Comparison of ENCODE assay signal across 29 cellular contexts in the genomic region with DNA sequence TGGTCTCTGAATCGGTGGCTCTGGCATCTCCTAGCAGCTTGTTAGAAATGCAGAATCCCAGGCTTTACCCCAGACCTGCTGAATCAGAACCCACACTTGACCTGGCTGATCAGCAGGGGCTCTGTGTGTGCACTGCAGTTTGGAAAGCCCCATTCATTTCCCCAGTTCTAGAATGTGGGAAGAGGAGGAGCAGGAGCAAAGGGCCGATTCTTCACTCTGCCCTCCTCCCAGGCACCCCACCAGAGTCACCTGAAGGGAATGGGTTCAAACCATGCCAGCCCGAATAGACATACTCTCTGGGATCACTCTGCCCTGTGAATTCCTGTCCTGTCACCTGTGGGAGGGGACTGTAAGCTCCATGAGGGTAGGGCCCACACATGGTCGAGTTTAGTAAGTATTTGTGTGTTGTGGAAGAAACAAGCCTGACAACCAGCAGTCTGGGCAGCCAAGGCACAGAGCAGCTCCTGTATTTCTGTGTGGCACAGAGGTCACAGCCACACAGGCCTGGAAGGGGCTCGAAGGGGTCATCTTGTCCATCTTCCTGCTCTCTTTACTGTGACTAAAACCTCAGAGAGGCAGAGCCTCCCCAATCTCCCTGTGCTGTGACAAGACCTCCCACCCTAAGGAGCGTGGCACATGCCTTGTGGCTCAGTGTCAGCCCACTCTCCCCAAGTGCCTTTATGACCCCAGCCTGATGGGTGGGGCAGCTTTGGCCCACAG. TPM values are rescaled to one million over a fixed set of nuclear protein-coding genes. Genes with fewer than 3 reads are reported as not detected.
DNase-seq lines count a peak whose midpoint lies in the region; ATAC-seq and TF ChIP-seq lines count a peak whose summit lies in the region.
"Had no signal": no experiment of that assay in that cellular context is flagged by ENCODE, and none has a peak within 500 bp of the region (broad histone marks: within the 10 kb centered on the region; RNA-seq: fewer than 3 reads in every experiment).

No MANE protein-coding gene starts in this region.

- no peak overlapping the region for H2BK20ac ChIP-seq in H9 (ENCODE audit: low read depth, low read length, poor library complexity, severe bottlenecking)

- no peak for ATAC-seq in GM18519 (IDR thresholded peaks at IDR 0.05; ENCODE audit: low FRiP score, unreplicated experiment)
- ATAC-seq: activated CD4-positive, CD25-positive, alpha-beta regulatory T cell treated with anti-CD3 and anti-CD28 coated beads, Interleukin-2, amount 50 U/mL, for 24 hours; activated CD8-positive, alpha-beta T cell treated with anti-CD3 and anti-CD28 coated beads for 36 hours had no signal

- no peak overlapping the region for H2BK12ac ChIP-seq in H9 (ENCODE audit: insufficient read length, low read depth, low read length)

- H3K4me1 Mint-ChIP-seq in H9: peaks cover 56 to 57% of the 10 kb centered on the region in 2 experiments
- H3K4me1 Mint-ChIP-seq: IgD-negative memory B cell, memory B cell had no signal

- peaks cover 5% of the 10 kb centered on the region for H3K27me3 Mint-ChIP-seq in H9 (ENCODE audit: low read depth)
- H3K27me3 Mint-ChIP-seq: activated CD8-positive, alpha-beta T cell treated with anti-CD3 and anti-CD28 coated beads for 36 hours; activated T-cell treated with anti-CD3 and anti-CD28 coated beads, Interleukin-2, amount 50 U/mL, for 24 hours; IgD-negative memory B cell had no signal

- no peak overlapping the region for H3K23ac ChIP-seq in H9 (ENCODE audit: insufficient read length, low read depth, low read length)

- no peaks in the 10 kb centered on the region for H4K20me1 ChIP-seq in H9 (ENCODE audit: control insufficient read depth, insufficient read depth, insufficient read length)

- no peak overlapping the region for H4K8ac ChIP-seq in H9 (replicated peaks; ENCODE audit: insufficient read length, low read depth, low read length)

- no peaks in the 10 kb centered on the region for H3K27me3 ChIP-seq in H9 (ENCODE audit: insufficient read depth, low read length)
- no peaks in the 10 kb centered on the region for H3K27me3 ChIP-seq in sigmoid colon
- H3K27me3 ChIP-seq: breast epithelium, neutrophil, Peyer's patch had no signal

- H2AK5ac ChIP-seq in H9 (ENCODE audit: insufficient read length, low read length): no peak overlapping the region

- TF ChIP-seq EP300 in sigmoid colon (IDR thresholded peaks at IDR 0.05): no peak

- H3K56ac ChIP-seq in H9 (ENCODE audit: insufficient read length, low read depth, low read length): no peak overlapping the region

- H3K27ac ChIP-seq in H9 (ENCODE audit: insufficient read length, low read depth, low read length) (no peak overlapping the region), sigmoid colon (peak overlapping the region in 3 of 4 donors; percentile 18 to 62 (median 41))
- H3K27ac ChIP-seq: neutrophil, Peyer's patch, prostate gland had no signal

- no peak overlapping the region for H4K5ac ChIP-seq in H9 (ENCODE audit: insufficient read length, low read depth, low read length)

- H2AFZ ChIP-seq in H9 (ENCODE audit: low read length): no peak overlapping the region

- POLR2A ChIA-PET in HEK293T (lab: Yijun Ruan, JAX): no interaction called here

- no peak overlapping the region for H3K4me3 ChIP-seq in sigmoid colon
- H3K4me3 ChIP-seq: breast epithelium, Peyer's patch, prostate gland had no signal

- DNase-seq in D341Med (ENCODE audit: low spot score) (peak; percentile 6), H9 (peak; percentile 13), islet precursor cell (peak; percentile 27), sigmoid colon (peak; percentile 44), NCI-H69 (lab: John Stamatoyannopoulos, UW) (no peak), HEK293T (ENCODE audit: extremely low spot score) (no peak)
- DNase-seq: activated CD8-positive, alpha-beta T cell treated with anti-CD3 and anti-CD28 coated beads for 36 hours; activated naive CD4-positive, alpha-beta T cell treated with Interleukin-2 at 50 U/mL for 16 hours; activated T-cell treated with anti-CD3 and anti-CD28 coated beads, Interleukin-2, amount 50 U/mL, for 24 hours; cortex of kidney; HCEC 1CT; kidney glomerular epithelial cell; NCI-H1092 treated with DMSO at 0.1 percent for 48 hours; NCI-H187; NCI-H2171 treated with DMSO at 0.1 percent for 48 hours; NCI-H526; stimulated activated CD4-positive, alpha-beta T cell treated with anti-CD3 and anti-CD28 coated beads, Interleukin-2, amount 100 ng/mL, for 24 hours had no signal

- no peak overlapping the region for H3T11ph ChIP-seq in H9 (ENCODE audit: low read length)

- TF ChIP-seq POLR2A in sigmoid colon (IDR thresholded peaks at IDR 0.05): no peak

- H3K4me2 ChIP-seq in H9 (ENCODE audit: insufficient read depth, insufficient read length, low read length): no peak overlapping the region

- intact Hi-C loops in sigmoid colon (cut with DNase I): no loop called here

- H3K79me2 ChIP-seq in H9 (ENCODE audit: insufficient read depth, low read length): no peaks in the 10 kb centered on the region

- no peak overlapping the region for H2BK5ac ChIP-seq in H9 (ENCODE audit: insufficient read length, low read length)

- H3K9ac ChIP-seq in H9 (ENCODE audit: extremely low read depth, insufficient read length, low read length): no peak overlapping the region

- no peak overlapping the region for H3K14ac ChIP-seq in H9 (ENCODE audit: insufficient read depth, low read length)

- TF ChIP-seq CTCF in H9 (conservative IDR thresholded peaks at IDR 0.05): no peak
- TF ChIP-seq CTCF in sigmoid colon (IDR thresholded peaks at IDR 0.05): no peak

- no peaks in the 10 kb centered on the region for H3K36me3 Mint-ChIP-seq in H9 (ENCODE audit: insufficient read depth in 1 of 3, low read depth in 3 of 3)
- H3K36me3 Mint-ChIP-seq: memory B cell had no signal

- no peak overlapping the region for H4K91ac ChIP-seq in H9 (ENCODE audit: insufficient read length, low read depth, low read length)

- H3K4me1 ChIP-seq in H9 (ENCODE audit: insufficient read depth, low read length): peaks cover 9% of the 10 kb centered on the region; the same call in 1 of the 2 replicates
- H3K4me1 ChIP-seq in sigmoid colon: peaks cover 0 to 6% (median 2%) of the 10 kb centered on the region in 4 donors
- H3K4me1 ChIP-seq: breast epithelium, Peyer's patch, prostate gland had no signal

- no peaks in the 10 kb centered on the region for H3K36me3 ChIP-seq in sigmoid colon
- H3K36me3 ChIP-seq: breast epithelium, neutrophil, Peyer's patch, prostate gland had no signal

- H3K9me3 ChIP-seq in H9 (ENCODE audit: control insufficient read depth, low read depth, low read length) (no peaks in the 10 kb centered on the region), sigmoid colon (no peaks in the 10 kb centered on the region)
- H3K9me3 ChIP-seq: breast epithelium, neutrophil, Peyer's patch, prostate gland had no signal

- H2BK15ac ChIP-seq in H9 (ENCODE audit: low read depth, low read length): no peak overlapping the region

- H3K9me3 Mint-ChIP-seq in H9: no peaks in the 10 kb centered on the region
- H3K9me3 Mint-ChIP-seq: activated CD8-positive, alpha-beta T cell treated with anti-CD3 and anti-CD28 coated beads for 36 hours; activated T-cell treated with anti-CD3 and anti-CD28 coated beads, Interleukin-2, amount 50 U/mL, for 24 hours; IgD-negative memory B cell; memory B cell had no signal

- H3K79me1 ChIP-seq in H9 (ENCODE audit: insufficient read depth, low read depth, low read length, poor library complexity, severe bottlenecking): no peaks in the 10 kb centered on the region

- H3K18ac ChIP-seq in H9 (ENCODE audit: insufficient read length, low read depth, low read length): no peak overlapping the region

- no CpG with 5 or more reads among the region's 6 CpGs for WGBS in H9 (ENCODE audit: extremely low coverage, insufficient read length, low lambda C conversion rate)
- 79 to 84% methylated on average over 6 of the region's 6 CpGs for WGBS in sigmoid colon, 2 donors

- H3K4me3 Mint-ChIP-seq in H9: no peak overlapping the region
- H3K4me3 Mint-ChIP-seq: activated CD8-positive, alpha-beta T cell treated with anti-CD3 and anti-CD28 coated beads for 36 hours; activated T-cell treated with anti-CD3 and anti-CD28 coated beads, Interleukin-2, amount 50 U/mL, for 24 hours; IgD-negative memory B cell; memory B cell had no signal

- H2BK120ac ChIP-seq in H9 (ENCODE audit: low read depth, low read length, poor library complexity, severe bottlenecking): no peak overlapping the region

- H3K4ac ChIP-seq in H9 (ENCODE audit: low read depth, low read length): no peak overlapping the region

- CTCF ChIA-PET in HEK293T (lab: Yijun Ruan, JAX): no interaction called here

- peak overlapping the region in 1 of 3 experiments; percentile 92; a peak in 2 of 7 replicates for H3K27ac Mint-ChIP-seq in H9
- H3K27ac Mint-ChIP-seq: activated CD8-positive, alpha-beta T cell treated with anti-CD3 and anti-CD28 coated beads for 36 hours; activated T-cell treated with anti-CD3 and anti-CD28 coated beads, Interleukin-2, amount 50 U/mL, for 24 hours; memory B cell had no signal

- no peaks in the 10 kb centered on the region for H3K23me2 ChIP-seq in H9 (ENCODE audit: insufficient read length, low read depth, low read length, poor library complexity, severe bottlenecking)

TF ChIP-seq in HEK293T, 16 proteins besides CTCF, POLR2A, EP300 and RAD21:
- TF ChIP-seq CTBP1 (IDR thresholded peaks at IDR 0.05; ENCODE audit: borderline replicate concordance): no peak
- TF ChIP-seq TARDBP (IDR thresholded peaks at IDR 0.05): no peak
- TF ChIP-seq SP1 (IDR thresholded peaks at IDR 0.05): no peak
- no peak for TF ChIP-seq ZNF384 (IDR thresholded peaks at IDR 0.05)
- TF ChIP-seq ARNT (IDR thresholded peaks at IDR 0.05): no peak
- no peak for TF ChIP-seq LEF1 (IDR thresholded peaks at IDR 0.05; ENCODE audit: borderline replicate concordance)
- no peak for TF ChIP-seq FOXK2 (IDR thresholded peaks at IDR 0.05)
- TF ChIP-seq BHLHE40 (IDR thresholded peaks at IDR 0.05; ENCODE audit: borderline replicate concordance): no peak
- TF ChIP-seq, protein P1, sequence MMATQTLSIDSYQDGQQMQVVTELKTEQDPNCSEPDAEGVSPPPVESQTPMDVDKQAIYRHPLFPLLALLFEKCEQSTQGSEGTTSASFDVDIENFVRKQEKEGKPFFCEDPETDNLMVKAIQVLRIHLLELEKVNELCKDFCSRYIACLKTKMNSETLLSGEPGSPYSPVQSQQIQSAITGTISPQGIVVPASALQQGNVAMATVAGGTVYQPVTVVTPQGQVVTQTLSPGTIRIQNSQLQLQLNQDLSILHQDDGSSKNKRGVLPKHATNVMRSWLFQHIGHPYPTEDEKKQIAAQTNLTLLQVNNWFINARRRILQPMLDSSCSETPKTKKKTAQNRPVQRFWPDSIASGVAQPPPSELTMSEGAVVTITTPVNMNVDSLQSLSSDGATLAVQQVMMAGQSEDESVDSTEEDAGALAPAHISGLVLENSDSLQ (IDR thresholded peaks at IDR 0.05): no peak
- TF ChIP-seq FOXA1 (IDR thresholded peaks at IDR 0.05): no peak

RNA-seq across cellular contexts. Expression of a gene that starts 29.0 kb away (rescaled TPM):
- 0.46 TPM in 1 of 2 replicates, not detected in the other for total RNA-seq in H9 (2021)
- total RNA-seq in sigmoid colon: not detected
- 1 to 10 TPM in 1 of 3 donors, under 1 TPM in 1, not detected in 1; 0.31 to 1.4 TPM for polyA plus RNA-seq in sigmoid colon
- total RNA-seq: activated CD8-positive, alpha-beta T cell treated with anti-CD3 and anti-CD28 coated beads for 36 hours; Calu3; fibroblast of villous mesenchyme; SK-MEL-5; T-helper 1 cell treated with Interleukin-12 subunit alpha and Interleukin-12 subunit beta and Interleukin-4 antibody, amounts not matched to agents 30 ng/mL and 1 ng/mL, for 36 hours had no signal
- polyA plus RNA-seq: IgD-negative memory B cell had no signal

RNA-seq across cellular contexts. Expression of a gene that starts 41.4 kb away (rescaled TPM):
- not detected in 2 replicates for total RNA-seq in H9 (2021)
- total RNA-seq in sigmoid colon: 1 to 10 TPM in 3 of 4 donors, not detected in 1; 1.3 to 3.9 (median 1.8) TPM
- polyA plus RNA-seq in sigmoid colon: under 1 TPM; 0.60 to 0.85 (median 0.69) TPM

RNA-seq across cellular contexts. Expression of a gene that starts 46.3 kb away (rescaled TPM):
- total RNA-seq in H9 (2021): not detected in 2 replicates
- under 1 TPM in 1 of 4 donors, not detected in 3; under 0.01 TPM for total RNA-seq in sigmoid colon
- not detected for polyA plus RNA-seq in sigmoid colon
- total RNA-seq: activated CD8-positive, alpha-beta T cell treated with anti-CD3 and anti-CD28 coated beads for 36 hours; breast epithelium; Calu3; fibroblast of villous mesenchyme; Peyer's patch; SK-MEL-5; T-helper 1 cell treated with Interleukin-12 subunit alpha and Interleukin-12 subunit beta and Interleukin-4 antibody, amounts not matched to agents 30 ng/mL and 1 ng/mL, for 36 hours had no signal
- polyA plus RNA-seq: IgD-negative memory B cell had no signal

Comparison
In these comparisons a context has a peak if more than half of its experiments do, and no peak if none do; other contexts are left out.
1. DNase-seq: peak in D341Med (single experiment), H9 (single experiment), islet precursor cell (single experiment) and sigmoid colon (single experiment); none in NCI-H69 (single experiment) and HEK293T (single experiment).